9 cellular contexts compared by ENCODE assay signal in genomic region chr14:30786701-30787100, GRCh38.
"Had no signal": no experiment of that assay in that cellular context is flagged by ENCODE, and none has a peak within 500 bp of the region (broad histone marks: within the 10 kb centered on the region; RNA-seq: fewer than 3 reads in every experiment).

No MANE protein-coding gene starts in this region.

- DNase-seq: GOT3, H7, HFFc6, IMR-90, KBM-7 had no signal

- H3K4me3 ChIP-seq: HAP-1 had no signal

- H3K9ac ChIP-seq: KMS-11 had no signal

- H3K4me3 Mint-ChIP-seq: HFFc6 had no signal

- H3K4me2 ChIP-seq: KMS-11 had no signal

- ATAC-seq: HCT116 had no signal

- H3K9me3 ChIP-seq: HAP-1 had no signal

- H3K27ac Mint-ChIP-seq: HFFc6 had no signal

- H3K36me3 ChIP-seq: HAP-1 had no signal

- H3K27ac ChIP-seq: HL-60, KMS-11 had no signal

- H3K4me1 ChIP-seq: HAP-1 had no signal
